ENCODE assay signal across 19 cellular contexts in genomic region chr10:52316005-52316404, GRCh38. TPM values are rescaled to one million over a fixed set of nuclear protein-coding genes. Genes with fewer than 3 reads are reported as not detected.
DNase-seq lines count a peak whose midpoint lies in the region; ATAC-seq and TF ChIP-seq lines count a peak whose summit lies in the region.
"Had no signal": no experiment of that assay in that cellular context is flagged by ENCODE, and none has a peak within 500 bp of the region (broad histone marks: within the 10 kb centered on the region; RNA-seq: fewer than 3 reads in every experiment).

No MANE protein-coding gene starts in this region.

- H3K4me1 Mint-ChIP-seq in HFFc6 (ENCODE audit: low read depth), result peaks cover 67% of the 10 kb centered on the region

- no peak overlapping the region for H3K4me2 ChIP-seq in MM.1S (ENCODE audit: low read depth, low read length)

- H3K27ac Mint-ChIP-seq in HFFc6, result peak overlapping the region; percentile 97
- H3K27ac Mint-ChIP-seq: activated naive CD8-positive, alpha-beta T cell treated with anti-CD3 and anti-CD28 coated beads, Interleukin-2, amount 50 U/mL, for 24 hours; naive thymus-derived CD8-positive, alpha-beta T cell had no signal

- no peaks in the 10 kb centered on the region for H3K9me2 ChIP-seq in MM.1S (replicated peaks; ENCODE audit: insufficient read depth, low read length)

- no peaks in the 10 kb centered on the region for H3K79me2 ChIP-seq in MM.1S (ENCODE audit: low read length)

- TF ChIP-seq CTCF in BE2C (IDR thresholded peaks at IDR 0.05; ENCODE audit: low read depth, low read length), result no peak
- TF ChIP-seq CTCF in HFFc6 (IDR thresholded peaks at IDR 0.05), result no peak
- no peak for TF ChIP-seq CTCF in cardiac fibroblast (IDR thresholded peaks at IDR 0.05; ENCODE audit: low read depth, low read length)
- TF ChIP-seq CTCF in MM.1S (IDR thresholded peaks at IDR 0.05; ENCODE audit: low read length), result no peak

- DNase-seq in BE2C, result no peak
- DNase-seq in HFFc6, result peak; percentile 48
- no peak for DNase-seq in cardiac fibroblast (ENCODE audit: low read depth in 2 of 2)
- DNase-seq in MM.1S, result no peak
- no peak for DNase-seq in right cardiac atrium
- no peak for DNase-seq in medulla oblongata (ENCODE audit: extremely low spot score)
- DNase-seq: activated CD4-positive, CD25-positive, alpha-beta regulatory T cell; activated naive CD8-positive, alpha-beta T cell treated with anti-CD3 and anti-CD28 coated beads, Interleukin-2, amount 50 U/mL, for 24 hours; cortex of kidney; KBM-7; kidney; naive thymus-derived CD8-positive, alpha-beta T cell; NCI-H187; NK-92 treated with Interleukin-12 subunit alpha and Interleukin-12 subunit beta, amount 100 ng/mL, for 24 hours; small intestine had no signal

- peaks cover 4% of the 10 kb centered on the region for H3K9me3 Mint-ChIP-seq in HFFc6

- H3K27ac ChIP-seq in mesodermal cell (ENCODE audit: low read depth, low read length, severe bottlenecking), result peak overlapping the region; percentile 32
- H3K27ac ChIP-seq in MM.1S (ENCODE audit: low read length), result no peak overlapping the region
- no peak overlapping the region for H3K27ac ChIP-seq in right cardiac atrium (ENCODE audit: low read length)
- H3K27ac ChIP-seq: gastroesophageal sphincter, SK-N-MC had no signal

- H3K4me3 ChIP-seq in BE2C (ENCODE audit: low read depth, low read length), result peak overlapping the region; percentile 71
- peak overlapping the region; percentile 81 to 85 for H3K4me3 ChIP-seq in cardiac fibroblast (replicated peaks in 1 of 2; ENCODE audit: low read depth in 2 of 2, low read length in 2 of 2)
- peak overlapping the region; percentile 59 for H3K4me3 ChIP-seq in mesodermal cell (ENCODE audit: extremely low read depth, insufficient read depth, low read length, poor library complexity, severe bottlenecking)
- no peak overlapping the region for H3K4me3 ChIP-seq in MM.1S (ENCODE audit: low read length)
- no peak overlapping the region for H3K4me3 ChIP-seq in right cardiac atrium (ENCODE audit: low read length)
- H3K4me3 ChIP-seq: gastroesophageal sphincter, SK-N-MC had no signal

- H3F3A ChIP-seq in MM.1S (ENCODE audit: insufficient read depth, low read length), result peaks cover 5% of the 10 kb centered on the region

- WGBS in mesodermal cell (ENCODE audit: insufficient coverage in 2 of 2), 2 experiments, result no CpG with 5 or more reads among the region's 1 CpG
- WGBS in right cardiac atrium, result 51% methylated on average over 1 of the region's 1 CpG

- no peaks in the 10 kb centered on the region for H3K9me3 ChIP-seq in BE2C
- H3K9me3 ChIP-seq in mesodermal cell (ENCODE audit: control insufficient read depth, low read length), result no peaks in the 10 kb centered on the region
- H3K9me3 ChIP-seq in MM.1S (replicated peaks; ENCODE audit: insufficient read depth, low read length), result no peaks in the 10 kb centered on the region
- no peaks in the 10 kb centered on the region for H3K9me3 ChIP-seq in right cardiac atrium (ENCODE audit: control insufficient read depth, low read length)
- H3K9me3 ChIP-seq: gastroesophageal sphincter had no signal

- no peaks in the 10 kb centered on the region for H3K27me3 ChIP-seq in BE2C
- H3K27me3 ChIP-seq in MM.1S (replicated peaks; ENCODE audit: insufficient read depth, low read length), result peaks cover 5% of the 10 kb centered on the region; the same call in 1 of the 2 replicates
- no peaks in the 10 kb centered on the region for H3K27me3 ChIP-seq in right cardiac atrium (ENCODE audit: control insufficient read depth, insufficient read depth)

- peaks cover 9% of the 10 kb centered on the region for H3K27me3 Mint-ChIP-seq in HFFc6 (ENCODE audit: insufficient read depth)

- no peak overlapping the region for H3K9ac ChIP-seq in MM.1S (ENCODE audit: low read length)

- ATAC-seq in HG02852 (IDR thresholded peaks at IDR 0.05; ENCODE audit: unreplicated experiment) (no peak), right cardiac atrium (no peak)
- ATAC-seq: activated naive CD8-positive, alpha-beta T cell treated with anti-CD3 and anti-CD28 coated beads, Interleukin-2, amount 50 U/mL, for 24 hours; gastroesophageal sphincter; naive thymus-derived CD8-positive, alpha-beta T cell had no signal

- H3K4me1 ChIP-seq in BE2C (no peaks in the 10 kb centered on the region), mesodermal cell (ENCODE audit: control insufficient read depth, insufficient read depth, low read length, poor library complexity, severe bottlenecking) (peaks cover 29% of the 10 kb centered on the region), MM.1S (ENCODE audit: low read length) (peaks cover 3% of the 10 kb centered on the region; the same call in 1 of the 2 replicates), right cardiac atrium (ENCODE audit: control insufficient read depth, insufficient read depth, low read length) (no peaks in the 10 kb centered on the region)

- no peaks in the 10 kb centered on the region for H4K20me1 ChIP-seq in MM.1S (ENCODE audit: insufficient read depth, low read length)

- peak overlapping the region; percentile 99 for H3K4me3 Mint-ChIP-seq in HFFc6
- H3K4me3 Mint-ChIP-seq: activated naive CD8-positive, alpha-beta T cell treated with anti-CD3 and anti-CD28 coated beads, Interleukin-2, amount 50 U/mL, for 24 hours had no signal

- intact Hi-C loops in right cardiac atrium (cut with DNase I), result loop anchor here in 2 of 4 donors (10.0 kb wide), 1 partner anchor 339 kb away; no protein-coding TSS in a partner anchor

- H3K36me3 Mint-ChIP-seq in HFFc6 (ENCODE audit: low read depth), result peaks cover 46% of the 10 kb centered on the region

- H2AFZ ChIP-seq in MM.1S (ENCODE audit: low read length), result no peak overlapping the region

- H3K36me3 ChIP-seq in BE2C (no peaks in the 10 kb centered on the region), mesodermal cell (ENCODE audit: control insufficient read depth, insufficient read depth, low read length) (peaks cover 6% of the 10 kb centered on the region), MM.1S (replicated peaks; ENCODE audit: insufficient read depth, low read length) (no peaks in the 10 kb centered on the region)
- H3K36me3 ChIP-seq: gastroesophageal sphincter had no signal

RNA-seq across cellular contexts. Expression of gene DKK1, which starts 1.9 kb away (rescaled TPM):
- polyA plus RNA-seq in BE2C (2012; ENCODE audit: insufficient read depth, insufficient read length, low read depth), result 3.3 TPM
- 1,000 to 10,000 TPM; 1,601 to 2,175 (median 1,792) TPM for total RNA-seq in HFFc6 (2021; fragmentation: NEBNext Ultra II Directional; extraction: Animal tissue kit (Norgen Biotek cat#: 25700))
- 138 TPM for polyA plus RNA-seq in mesodermal cell (2013, experiment 1 of 2)
- polyA plus RNA-seq in mesodermal cell (2013, experiment 2 of 2), result 112 TPM
- total RNA-seq in right cardiac atrium, result not detected
- 0.18 TPM for polyA plus RNA-seq in right cardiac atrium
- total RNA-seq: naive thymus-derived CD8-positive, alpha-beta T cell had no signal
- polyA plus RNA-seq: naive thymus-derived CD8-positive, alpha-beta T cell had no signal

Comparison
In these comparisons a context has a peak if more than half of its experiments do, and no peak if none do; other contexts are left out.
1. H3K4me3 ChIP-seq: peak in BE2C (single experiment), cardiac fibroblast (2 of 2) and mesodermal cell (single experiment); none in MM.1S (single experiment) and right cardiac atrium (single experiment).
2. RNA of gene DKK1, which starts 1.9 kb away (total RNA-seq): 1,601 to 2,175 TPM in HFFc6; not detected in right cardiac atrium; every median in the first group is over 1,000 times any median in the second.